ENCODE assay signal across 11 cellular contexts in genomic region chr3:196499061-196499460, GRCh38. TPM values are rescaled to one million over a fixed set of nuclear protein-coding genes. Genes with fewer than 3 reads are reported as not detected.
DNase-seq lines count a peak whose midpoint lies in the region; ATAC-seq and TF ChIP-seq lines count a peak whose summit lies in the region.
"Had no signal": no experiment of that assay in that cellular context is flagged by ENCODE, and none has a peak within 500 bp of the region (broad histone marks: within the 10 kb centered on the region; RNA-seq: fewer than 3 reads in every experiment).

No MANE protein-coding gene starts in this region.

- H3K27me3 Mint-ChIP-seq in CD4-positive, CD25-positive, alpha-beta regulatory T cell, result no peaks in the 10 kb centered on the region

- no CpG with 5 or more reads among the region's 5 CpGs for WGBS in mesendoderm (ENCODE audit: extremely low coverage, insufficient coverage, low lambda C conversion rate)

- DNase-seq in CD4-positive, CD25-positive, alpha-beta regulatory T cell, result no peak
- DNase-seq in HAP-1 (ENCODE audit: low spot score in 2 of 2), result no peak
- peak; percentile 59 for DNase-seq in astrocyte of the spinal cord (ENCODE audit: low read depth, low spot score)
- peak; percentile 16 for DNase-seq in mesendoderm
- no peak for DNase-seq in DMS53 (lab: John Stamatoyannopoulos, UW)
- no peak for DNase-seq in NCI-H69 (lab: John Stamatoyannopoulos, UW)
- DNase-seq in putamen (ENCODE audit: low spot score), result no peak
- no peak for DNase-seq in NCI-H510A treated with DMSO at 0.1 percent for 48 hours (lab: John Stamatoyannopoulos, UW)
- DNase-seq: adrenal gland; stimulated activated CD4-positive, alpha-beta T cell treated with anti-CD3 and anti-CD28 coated beads, Interleukin-12 subunit alpha, Interleukin-12 subunit beta, amount 100 ng/mL, for 4 hours; T1000 had no signal

- peaks cover 9% of the 10 kb centered on the region for H3K79me1 ChIP-seq in mesendoderm (ENCODE audit: low read length)

- H2BK15ac ChIP-seq in mesendoderm (replicated peaks; ENCODE audit: low read depth), result no peak overlapping the region

- no peak overlapping the region for H3K4me2 ChIP-seq in mesendoderm (ENCODE audit: low read length)

- in situ Hi-C loops in HAP-1 (cut with MboI; ENCODE audit: low sequenced_read_pairs) (no loop called here), astrocyte of the spinal cord (cut with HindIII; ENCODE audit: low sequenced_read_pairs) (no loop called here)

- no peak overlapping the region for H2BK120ac ChIP-seq in mesendoderm (ENCODE audit: low read depth, low read length)

- H2BK5ac ChIP-seq in mesendoderm (ENCODE audit: low read length), result no peak overlapping the region

- no peak overlapping the region for H2AK5ac ChIP-seq in mesendoderm (ENCODE audit: low read length)

- no peak overlapping the region for H3K23ac ChIP-seq in mesendoderm (ENCODE audit: low read length)

- peaks cover 43 to 62% (median 49%) of the 10 kb centered on the region in 4 donors for H3K4me1 Mint-ChIP-seq in CD4-positive, CD25-positive, alpha-beta regulatory T cell

- peaks cover 44% of the 10 kb centered on the region for H3K4me1 ChIP-seq in CD4-positive, CD25-positive, alpha-beta regulatory T cell (ENCODE audit: control insufficient read depth, insufficient read depth, low read length, poor library complexity, severe bottlenecking)
- peaks cover 7% of the 10 kb centered on the region for H3K4me1 ChIP-seq in HAP-1
- peaks cover 3% of the 10 kb centered on the region for H3K4me1 ChIP-seq in mesendoderm (ENCODE audit: control insufficient read depth, low read depth, low read length)

- peak overlapping the region; percentile 95 to 100 (median 98) for H3K4me3 Mint-ChIP-seq in CD4-positive, CD25-positive, alpha-beta regulatory T cell

- ATAC-seq in CD4-positive, CD25-positive, alpha-beta regulatory T cell (ENCODE audit: low read depth in 2 of 2), result no peak

- H4K8ac ChIP-seq in mesendoderm (ENCODE audit: low read depth, low read length), result no peak overlapping the region

- H3K4ac ChIP-seq in mesendoderm (ENCODE audit: low read depth, low read length), result no peak overlapping the region

- no peaks in the 10 kb centered on the region for H3K9me3 Mint-ChIP-seq in CD4-positive, CD25-positive, alpha-beta regulatory T cell

- peaks cover 22% of the 10 kb centered on the region for H3K36me3 Mint-ChIP-seq in CD4-positive, CD25-positive, alpha-beta regulatory T cell

- no peak overlapping the region for H3K9ac ChIP-seq in mesendoderm (ENCODE audit: low read length)

- H3K9me3 ChIP-seq in CD4-positive, CD25-positive, alpha-beta regulatory T cell (ENCODE audit: control insufficient read depth in 2 of 2, low read length in 2 of 2), result no peaks in the 10 kb centered on the region
- H3K9me3 ChIP-seq in HAP-1, result no peaks in the 10 kb centered on the region
- H3K9me3 ChIP-seq: adrenal gland had no signal

- no peak overlapping the region for H4K5ac ChIP-seq in mesendoderm (ENCODE audit: low read length)

- H3K4me3 ChIP-seq in CD4-positive, CD25-positive, alpha-beta regulatory T cell (ENCODE audit: low read depth, low read length), result peak overlapping the region; percentile 52
- H3K4me3 ChIP-seq in HAP-1 (peak overlapping the region; percentile 95), astrocyte of the spinal cord (ENCODE audit: low read depth, low read length) (no peak overlapping the region), mesendoderm (ENCODE audit: low read length) (no peak overlapping the region)
- H3K4me3 ChIP-seq: adrenal gland had no signal

- no peak overlapping the region for H3K56ac ChIP-seq in mesendoderm (ENCODE audit: low read length)

- TF ChIP-seq CTCF in astrocyte of the spinal cord (IDR thresholded peaks at IDR 0.05; ENCODE audit: low read depth, low read length), result no peak

- H3K27ac Mint-ChIP-seq in CD4-positive, CD25-positive, alpha-beta regulatory T cell, result peak overlapping the region in 2 of 3 donors; percentile 13 to 99

- no peak overlapping the region for H3K27ac ChIP-seq in CD4-positive, CD25-positive, alpha-beta regulatory T cell (ENCODE audit: insufficient read depth, low read length, poor library complexity, severe bottlenecking)
- H3K27ac ChIP-seq in mesendoderm (ENCODE audit: low read depth, low read length), result no peak overlapping the region
- H3K27ac ChIP-seq: adrenal gland had no signal

- H3K79me2 ChIP-seq in mesendoderm (ENCODE audit: control insufficient read depth, insufficient read depth, low read length), result peaks cover 72% of the 10 kb centered on the region

- peaks cover 21% of the 10 kb centered on the region for H3K36me3 ChIP-seq in CD4-positive, CD25-positive, alpha-beta regulatory T cell (ENCODE audit: control insufficient read depth, insufficient read depth, low read length)
- H3K36me3 ChIP-seq in HAP-1 (replicated peaks) (peaks cover 23% of the 10 kb centered on the region), mesendoderm (ENCODE audit: control insufficient read depth, insufficient read depth, low read length) (no peaks in the 10 kb centered on the region)
- H3K36me3 ChIP-seq: adrenal gland had no signal

- H3K27me3 ChIP-seq in CD4-positive, CD25-positive, alpha-beta regulatory T cell (ENCODE audit: control insufficient read depth, insufficient read depth, low read length), result no peaks in the 10 kb centered on the region
- H3K27me3 ChIP-seq in HAP-1 (ENCODE audit: low read depth), result no peaks in the 10 kb centered on the region
- H3K27me3 ChIP-seq in mesendoderm (ENCODE audit: insufficient read depth, low read length, poor library complexity), result no peaks in the 10 kb centered on the region
- H3K27me3 ChIP-seq: adrenal gland had no signal

- H3K18ac ChIP-seq in mesendoderm (ENCODE audit: low read length), result no peak overlapping the region

RNA-seq across cellular contexts. Expression of gene RNF168, which starts 4.5 kb away (rescaled TPM):
- 29.5 TPM for total RNA-seq in CD4-positive, CD25-positive, alpha-beta regulatory T cell
- polyA plus RNA-seq in CD4-positive, CD25-positive, alpha-beta regulatory T cell, result 10 to 100 TPM in 1 of 4 donors, 1 to 10 TPM in 3; 8.3 to 10.5 (median 8.6) TPM
- polyA plus RNA-seq in mesendoderm (2013, experiment 1 of 2), result 16.7 TPM
- polyA plus RNA-seq in mesendoderm (2013, experiment 2 of 2), result 16.6 TPM

RNA-seq across cellular contexts. Expression of gene SMCO1, which starts 16.1 kb away (rescaled TPM):
- total RNA-seq in CD4-positive, CD25-positive, alpha-beta regulatory T cell, result not detected
- not detected for polyA plus RNA-seq in CD4-positive, CD25-positive, alpha-beta regulatory T cell
- 0.04 TPM for polyA plus RNA-seq in mesendoderm (2013, experiment 1 of 2)
- polyA plus RNA-seq in mesendoderm (2013, experiment 2 of 2), result 0.03 TPM
- total RNA-seq: adrenal gland had no signal

Comparison
In these comparisons a context has a peak if more than half of its experiments do, and no peak if none do; other contexts are left out.
1. DNase-seq: peak in astrocyte of the spinal cord (single experiment) and mesendoderm (single experiment); none in CD4-positive, CD25-positive, alpha-beta regulatory T cell (0 of 3), HAP-1 (0 of 2), DMS53 (single experiment), NCI-H69 (single experiment), putamen (single experiment) and NCI-H510A treated with DMSO at 0.1 percent for 48 hours (single experiment).
2. H3K4me3 ChIP-seq: peak in CD4-positive, CD25-positive, alpha-beta regulatory T cell (single experiment) and HAP-1 (single experiment); none in astrocyte of the spinal cord (single experiment) and mesendoderm (single experiment).